ENCODE assay signal across 18 cellular contexts in genomic region chr7:1901431-1902210, GRCh38.
"Had no signal": no experiment of that assay in that cellular context is flagged by ENCODE, and none has a peak within 500 bp of the region (broad histone marks: within the 10 kb centered on the region; RNA-seq: fewer than 3 reads in every experiment).

No MANE protein-coding gene starts in this region.

- H3K27me3 ChIP-seq: breast epithelium, foreskin keratinocyte, heart right ventricle, testis, vagina had no signal

- H3K4me3 Mint-ChIP-seq: activated CD4-positive, alpha-beta memory T cell treated with anti-CD3 and anti-CD28 coated beads for 36 hours; activated naive CD8-positive, alpha-beta T cell treated with anti-CD3 and anti-CD28 coated beads for 36 hours; naive thymus-derived CD4-positive, alpha-beta T cell; stimulated activated naive CD8-positive, alpha-beta T cell treated with anti-CD3 and anti-CD28 coated beads, Interleukin-15, Interleukin-2, amounts not matched to agents 100 ng/mL and 50 ng/mL, for 24 hours had no signal

- ATAC-seq: foreskin keratinocyte; naive thymus-derived CD4-positive, alpha-beta T cell had no signal

- H3K4me1 ChIP-seq: breast epithelium, foreskin keratinocyte had no signal

- H3K27me3 Mint-ChIP-seq: activated CD4-positive, alpha-beta memory T cell treated with anti-CD3 and anti-CD28 coated beads for 36 hours; activated naive CD8-positive, alpha-beta T cell treated with anti-CD3 and anti-CD28 coated beads for 36 hours; naive thymus-derived CD4-positive, alpha-beta T cell; progenitor cell of endocrine pancreas; stimulated activated naive CD8-positive, alpha-beta T cell treated with anti-CD3 and anti-CD28 coated beads, Interleukin-15, Interleukin-2, amounts not matched to agents 100 ng/mL and 50 ng/mL, for 24 hours had no signal

- H3K9me3 Mint-ChIP-seq: activated CD4-positive, alpha-beta memory T cell treated with anti-CD3 and anti-CD28 coated beads for 36 hours; activated naive CD8-positive, alpha-beta T cell treated with anti-CD3 and anti-CD28 coated beads for 36 hours; naive thymus-derived CD4-positive, alpha-beta T cell; stimulated activated naive CD8-positive, alpha-beta T cell treated with anti-CD3 and anti-CD28 coated beads, Interleukin-15, Interleukin-2, amounts not matched to agents 100 ng/mL and 50 ng/mL, for 24 hours had no signal

- H3K36me3 ChIP-seq: breast epithelium, vagina had no signal

- H3K27ac Mint-ChIP-seq: activated CD4-positive, alpha-beta memory T cell treated with anti-CD3 and anti-CD28 coated beads for 36 hours; activated naive CD8-positive, alpha-beta T cell treated with anti-CD3 and anti-CD28 coated beads for 36 hours; progenitor cell of endocrine pancreas; stimulated activated naive CD8-positive, alpha-beta T cell treated with anti-CD3 and anti-CD28 coated beads, Interleukin-15, Interleukin-2, amounts not matched to agents 100 ng/mL and 50 ng/mL, for 24 hours had no signal

- H3K27ac ChIP-seq: breast epithelium, foreskin keratinocyte, heart right ventricle, testis, vagina had no signal

- H3K36me3 Mint-ChIP-seq: activated CD4-positive, alpha-beta memory T cell treated with anti-CD3 and anti-CD28 coated beads for 36 hours; activated naive CD8-positive, alpha-beta T cell treated with anti-CD3 and anti-CD28 coated beads for 36 hours had no signal

- H3K4me3 ChIP-seq: breast epithelium, heart right ventricle, lung, testis, vagina had no signal

- DNase-seq: activated CD4-positive, alpha-beta memory T cell treated with anti-CD3 and anti-CD28 coated beads for 36 hours; activated CD4-positive, CD25-positive, alpha-beta regulatory T cell treated with anti-CD3 and anti-CD28 coated beads, Interleukin-2, amount 50 U/mL, for 72 hours; activated gamma-delta T cell treated with Interleukin-2 at 50 U/mL for 16 hours; activated naive CD8-positive, alpha-beta T cell treated with anti-CD3 and anti-CD28 coated beads for 36 hours; activated T-cell treated with anti-CD3 and anti-CD28 coated beads, Interleukin-2, amount 50 U/mL, for 48 hours; foreskin keratinocyte; naive thymus-derived CD4-positive, alpha-beta T cell; nucleus accumbens; stimulated activated CD4-positive, alpha-beta T cell treated with anti-CD3 and anti-CD28 coated beads, Interleukin-2, amount 100 ng/mL, for 48 hours; stimulated activated CD8-positive, alpha-beta memory T cell treated with anti-CD3 and anti-CD28 coated beads, Interleukin-4, amount 100 ng/mL, for 48 hours; T-helper 9 cell; testis had no signal

- H3K9me3 ChIP-seq: breast epithelium, heart right ventricle, testis, vagina had no signal

- H3K4me1 Mint-ChIP-seq: activated naive CD8-positive, alpha-beta T cell treated with anti-CD3 and anti-CD28 coated beads for 36 hours had no signal
